ENCODE assay signal across 16 cellular contexts in genomic region chr3:143650827-143651226, GRCh38.
DNase-seq lines count a peak whose midpoint lies in the region; ATAC-seq and TF ChIP-seq lines count a peak whose summit lies in the region.
"Had no signal": no experiment of that assay in that cellular context is flagged by ENCODE, and none has a peak within 500 bp of the region (broad histone marks: within the 10 kb centered on the region; RNA-seq: fewer than 3 reads in every experiment).

No MANE protein-coding gene starts in this region.

- H3K4me3 ChIP-seq in brain microvascular endothelial cell (ENCODE audit: low read depth, low read length) = no peak overlapping the region
- H3K4me3 ChIP-seq in WERI-Rb-1 (ENCODE audit: low read depth, low read length) = no peak overlapping the region
- H3K4me3 ChIP-seq: BLaER1, GM23248 had no signal

- in situ Hi-C loops in brain microvascular endothelial cell (cut with HindIII; ENCODE audit: low pct_ligation_motif_present, low sequenced_read_pairs) = no loop called here

- no peaks in the 10 kb centered on the region for H3K9me3 ChIP-seq in WERI-Rb-1 (ENCODE audit: severe bottlenecking)
- H3K9me3 ChIP-seq: BLaER1, Caco-2 had no signal

- H3K27me3 ChIP-seq in brain microvascular endothelial cell (replicated peaks) = no peaks in the 10 kb centered on the region
- H3K27me3 ChIP-seq in WERI-Rb-1 (ENCODE audit: insufficient read depth, low read depth, severe bottlenecking) = no peaks in the 10 kb centered on the region
- H3K27me3 ChIP-seq: BLaER1 had no signal

- TF ChIP-seq CTCF in brain microvascular endothelial cell (IDR thresholded peaks at IDR 0.05; ENCODE audit: low read depth, low read length, missing control alignments) (no peak), WERI-Rb-1 (IDR thresholded peaks at IDR 0.05; ENCODE audit: low read depth, low read length) (no peak)

- ATAC-seq in HG02938 (IDR thresholded peaks at IDR 0.05; ENCODE audit: unreplicated experiment) = no peak

- H3K36me3 ChIP-seq in brain microvascular endothelial cell (replicated peaks) (no peaks in the 10 kb centered on the region), WERI-Rb-1 (no peaks in the 10 kb centered on the region)
- H3K36me3 ChIP-seq: BLaER1 had no signal

- H3K27ac ChIP-seq in brain microvascular endothelial cell (no peak overlapping the region), WERI-Rb-1 (no peak overlapping the region)
- H3K27ac ChIP-seq: 22Rv1, BLaER1, GM23248 had no signal

- peak; percentile 9 for DNase-seq in NOMO-1 treated with DMSO at 0.1 percent for 48 hours (lab: John Stamatoyannopoulos, UW; ENCODE audit: unreplicated experiment)
- DNase-seq in NOMO-1 treated with dmso at 0.1 percent for 144 hours (lab: John Stamatoyannopoulos, UW; ENCODE audit: unreplicated experiment) = no peak
- DNase-seq in astrocyte of the hippocampus (ENCODE audit: low read depth, low spot score) = peak; percentile 62
- DNase-seq in renal cortical epithelial cell (ENCODE audit: low read depth) = peak; percentile 44
- DNase-seq in brain microvascular endothelial cell = no peak
- no peak for DNase-seq in WERI-Rb-1
- DNase-seq: Caco-2; CD8-positive, alpha-beta memory T cell; DND-41; GDM1; GM23248; H7; IMR-90 had no signal

Comparison
In these comparisons a context has a peak if more than half of its experiments do, and no peak if none do; other contexts are left out.
1. DNase-seq: peak in NOMO-1 treated with DMSO at 0.1 percent for 48 hours (single experiment), astrocyte of the hippocampus (single experiment) and renal cortical epithelial cell (single experiment); none in NOMO-1 treated with dmso at 0.1 percent for 144 hours (single experiment), brain microvascular endothelial cell (single experiment) and WERI-Rb-1 (single experiment).